Comparison of ENCODE assay signal across 9 cellular contexts in the genomic region with DNA sequence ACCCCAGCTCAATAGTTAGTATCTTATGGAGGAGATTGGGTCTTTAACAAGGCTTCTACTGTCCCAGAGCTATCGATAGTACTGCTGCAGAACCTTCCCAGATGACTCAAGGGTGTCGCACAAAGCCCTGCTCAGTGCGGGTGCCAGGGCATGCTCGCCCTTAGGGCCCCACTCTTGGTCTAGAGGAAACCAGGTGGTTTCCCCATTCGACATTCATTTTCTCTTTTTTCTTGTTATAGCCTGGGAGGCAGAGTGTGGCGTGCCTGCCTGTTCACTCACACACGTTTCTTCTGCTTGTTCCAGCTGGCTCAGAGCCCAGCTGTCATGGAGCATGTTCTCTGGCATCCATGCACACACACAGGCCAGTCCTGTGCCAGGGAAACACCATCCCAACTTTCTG.
A peak's percentile ranks its signal among the peaks of the same experiment; 100 is the strongest.
DNase-seq lines count a peak whose midpoint lies in the region; ATAC-seq and TF ChIP-seq lines count a peak whose summit lies in the region.
"Had no signal": no experiment of that assay in that cellular context is flagged by ENCODE, and none has a peak within 500 bp of the region (broad histone marks: within the 10 kb centered on the region; RNA-seq: fewer than 3 reads in every experiment).

No MANE protein-coding gene starts in this region.

- H3K36me3 ChIP-seq in esophagus squamous epithelium = no peaks in the 10 kb centered on the region
- H3K36me3 ChIP-seq in vagina = no peaks in the 10 kb centered on the region

- DNase-seq in GM12865 (ENCODE audit: low read depth) (peak; percentile 66), NCI-H1105 treated with DMSO at 0.1 percent for 48 hours (lab: John Stamatoyannopoulos, UW) (peak; percentile 23), foreskin keratinocyte (peak; percentile 77 to 91), NCI-H128 (lab: John Stamatoyannopoulos, UW; ENCODE audit: unreplicated experiment) (no peak), esophagus squamous epithelium (lab: John Stamatoyannopoulos, UW) (no peak), vagina (ENCODE audit: extremely low spot score in 2 of 2) (no peak), OCI-M2 (lab: John Stamatoyannopoulos, UW; ENCODE audit: unreplicated experiment) (no peak)
- DNase-seq: psoas muscle had no signal

- TF ChIP-seq POLR2A in esophagus squamous epithelium (IDR thresholded peaks at IDR 0.05) (no peak), vagina (IDR thresholded peaks at IDR 0.05) (no peak)

- no peak overlapping the region for H3K4me3 ChIP-seq in GM12865 (ENCODE audit: low read depth, low read length)
- H3K4me3 ChIP-seq in esophagus squamous epithelium = no peak overlapping the region
- no peak overlapping the region for H3K4me3 ChIP-seq in vagina
- H3K4me3 ChIP-seq: psoas muscle had no signal

- H3K27me3 ChIP-seq in foreskin keratinocyte = peaks cover 47% of the 10 kb centered on the region
- peaks cover 0 to 82% (median 0%) of the 10 kb centered on the region in 4 donors for H3K27me3 ChIP-seq in esophagus squamous epithelium
- H3K27me3 ChIP-seq in vagina = no peaks in the 10 kb centered on the region

- peaks cover 0 to 8% (median 0%) of the 10 kb centered on the region in 3 donors for H3K9me3 ChIP-seq in esophagus squamous epithelium
- no peaks in the 10 kb centered on the region for H3K9me3 ChIP-seq in vagina
- H3K9me3 ChIP-seq: psoas muscle had no signal

- TF ChIP-seq CTCF in GM12865 (IDR thresholded peaks at IDR 0.05; ENCODE audit: insufficient read depth, low read depth, low read length, missing control alignments) (no peak), foreskin keratinocyte (conservative IDR thresholded peaks at IDR 0.05) (no peak), esophagus squamous epithelium (IDR thresholded peaks at IDR 0.05) (no peak), vagina (IDR thresholded peaks at IDR 0.05) (no peak)

- peak; percentile 89 for ATAC-seq in GM21390 (IDR thresholded peaks at IDR 0.05; ENCODE audit: unreplicated experiment)
- peak; percentile 95 for ATAC-seq in foreskin keratinocyte
- ATAC-seq: psoas muscle had no signal

- H3K4me1 ChIP-seq in foreskin keratinocyte = peaks cover 10% of the 10 kb centered on the region
- H3K4me1 ChIP-seq in esophagus squamous epithelium = peaks cover 0 to 13% (median 13%) of the 10 kb centered on the region in 3 donors
- no peaks in the 10 kb centered on the region for H3K4me1 ChIP-seq in vagina
- H3K4me1 ChIP-seq: psoas muscle had no signal

- intact Hi-C loops in esophagus squamous epithelium (cut with DNase I) (no loop called here), vagina (cut with DNase I) (no loop called here)

- H3K27ac ChIP-seq in foreskin keratinocyte (no peak overlapping the region), esophagus squamous epithelium (peak overlapping the region in 2 of 4 donors; percentile 0 to 6), vagina (no peak overlapping the region)
- H3K27ac ChIP-seq: psoas muscle had no signal

- 8 to 10% methylated on average over 7 of the region's 7 CpGs for WGBS in esophagus squamous epithelium, 2 donors

Comparison
In these comparisons a context has a peak if more than half of its experiments do, and no peak if none do; other contexts are left out.
1. DNase-seq: peak in GM12865 (single experiment), NCI-H1105 treated with DMSO at 0.1 percent for 48 hours (single experiment) and foreskin keratinocyte (2 of 2); none in NCI-H128 (single experiment), esophagus squamous epithelium (single experiment), vagina (0 of 2) and OCI-M2 (single experiment).